9 cellular contexts compared by ENCODE assay signal in genomic region chr1:31483012-31483946, GRCh38.
DNase-seq lines count a peak whose midpoint lies in the region; ATAC-seq and TF ChIP-seq lines count a peak whose summit lies in the region.
"Had no signal": no experiment of that assay in that cellular context is flagged by ENCODE, and none has a peak within 500 bp of the region (broad histone marks: within the 10 kb centered on the region; RNA-seq: fewer than 3 reads in every experiment).

No MANE protein-coding gene starts in this region.

- TSS peak; percentile 99 for BruUV-seq in MCF 10A (replicated peaks; lab: Mats Ljungman, UMichigan)

- no peaks in the 10 kb centered on the region for H3K36me3 Mint-ChIP-seq in MCF 10A (ENCODE audit: insufficient read depth, unreplicated experiment)
- H3K36me3 Mint-ChIP-seq: activated naive CD8-positive, alpha-beta T cell had no signal

- DNase-seq in AG08396 (ENCODE audit: low spot score) (peak; percentile 54), NAMALWA (ENCODE audit: low spot score) (peak; percentile 87), MCF 10A (ENCODE audit: unreplicated experiment) (peak; percentile 96), midbrain (lab: John Stamatoyannopoulos, UW) (peak; percentile 3), SK-N-DZ (ENCODE audit: low spot score) (no peak), NCI-H187 treated with DMSO at 0.1 percent for 48 hours (lab: John Stamatoyannopoulos, UW) (no peak)

- TF ChIP-seq CTCF in MCF 10A (IDR thresholded peaks at IDR 0.05; ENCODE audit: unreplicated experiment), result no peak

- POLR2A ChIA-PET in MCF 10A (lab: Yijun Ruan, JAX), result interaction anchor here (0.6 to 2.1 kb wide), 15 partner anchors 11 to 464 kb away, joined by 3 to 8 read pairs (median 3); no protein-coding TSS in a partner anchor

- H3K9me3 Mint-ChIP-seq in MCF 10A (ENCODE audit: unreplicated experiment), result no peaks in the 10 kb centered on the region

- peak; percentile 61 for ATAC-seq in GM21390 (IDR thresholded peaks at IDR 0.05; ENCODE audit: unreplicated experiment)
- no peak for ATAC-seq in HG02870 (IDR thresholded peaks at IDR 0.05; ENCODE audit: unreplicated experiment)

- peak overlapping the region; percentile 49 for H3K4me3 Mint-ChIP-seq in MCF 10A (ENCODE audit: unreplicated experiment)
- H3K4me3 Mint-ChIP-seq: activated naive CD8-positive, alpha-beta T cell had no signal

- CTCF ChIA-PET in MCF 10A (lab: Yijun Ruan, JAX), result interaction anchor here (1.2 to 1.7 kb wide), 2 partner anchors 28 to 65 kb away, joined by 3 to 8 read pairs; no protein-coding TSS in a partner anchor

- no peaks in the 10 kb centered on the region for H3K27me3 Mint-ChIP-seq in MCF 10A (ENCODE audit: insufficient read depth, unreplicated experiment)
- H3K27me3 Mint-ChIP-seq: activated naive CD8-positive, alpha-beta T cell had no signal

- H3K27ac Mint-ChIP-seq in MCF 10A (ENCODE audit: low read depth, unreplicated experiment), result peak overlapping the region; percentile 94
- H3K27ac Mint-ChIP-seq: activated naive CD8-positive, alpha-beta T cell had no signal

- intact Hi-C loops in MCF 10A (cut with micrococcal nuclease), result no loop called here

- peaks cover 14% of the 10 kb centered on the region for H3K4me1 Mint-ChIP-seq in MCF 10A (ENCODE audit: insufficient read depth, unreplicated experiment)

Comparison
In these comparisons a context has a peak if more than half of its experiments do, and no peak if none do; other contexts are left out.
1. DNase-seq: peak in AG08396 (single experiment), NAMALWA (single experiment), MCF 10A (single experiment) and midbrain (single experiment); none in SK-N-DZ (single experiment) and NCI-H187 treated with DMSO at 0.1 percent for 48 hours (single experiment).